Comparison of ENCODE assay signal across 8 cellular contexts in the genomic region with DNA sequence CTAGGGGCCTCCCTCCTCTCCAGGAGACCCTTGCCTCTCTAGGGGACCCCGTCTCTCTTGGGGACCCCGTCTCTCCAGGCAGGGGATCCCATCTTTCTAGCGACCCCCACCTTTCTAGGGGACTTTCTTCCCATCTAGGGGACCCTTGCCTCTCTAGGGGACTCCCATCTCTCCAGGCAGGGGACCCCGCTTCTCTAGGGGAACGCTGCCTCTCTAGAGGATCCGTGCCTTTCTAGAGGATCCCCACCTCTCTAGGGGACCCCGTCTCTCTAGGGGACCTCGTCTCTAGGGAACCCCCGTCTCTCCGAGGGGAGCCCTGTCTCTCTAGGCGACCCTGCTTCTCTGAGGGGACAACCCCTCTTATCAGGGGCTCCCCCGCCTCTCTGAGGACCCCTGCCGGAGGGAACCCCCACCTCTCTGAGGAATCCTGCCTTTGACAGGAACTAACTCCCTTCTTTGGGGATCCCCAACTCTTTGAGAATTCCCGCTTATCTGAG. TPM values are rescaled to one million over a fixed set of nuclear protein-coding genes. Genes with fewer than 3 reads are reported as not detected.
DNase-seq lines count a peak whose midpoint lies in the region; ATAC-seq and TF ChIP-seq lines count a peak whose summit lies in the region.

No MANE protein-coding gene starts in this region.

- no peaks in the 10 kb centered on the region for H3K9me3 ChIP-seq in smooth muscle cell (replicated peaks; ENCODE audit: low read depth)

- H4K20me1 ChIP-seq in GM23338 (replicated peaks; ENCODE audit: insufficient read depth): no peaks in the 10 kb centered on the region; the same call in 1 of the 2 replicates
- peaks cover 7% of the 10 kb centered on the region for H4K20me1 ChIP-seq in smooth muscle cell (ENCODE audit: low read depth)

- H3K27me3 ChIP-seq in GM23338 (ENCODE audit: insufficient read depth) (peaks cover 9% of the 10 kb centered on the region; the same call in 1 of the 2 replicates), smooth muscle cell (ENCODE audit: low read depth) (no peaks in the 10 kb centered on the region)

- H3K36me3 Mint-ChIP-seq in GM23338 (ENCODE audit: low read depth) (no peaks in the 10 kb centered on the region), WTC11 (0 out of 2 replicates have a peak, but pooled peaks cover 3% of the 10 kb centered on the region)

- H3K9me3 Mint-ChIP-seq in GM23338 (peaks cover 16% of the 10 kb centered on the region; the same call in 2 of the 3 replicates), WTC11 (no peaks in the 10 kb centered on the region)

- H3K36me3 ChIP-seq in GM23338 (ENCODE audit: insufficient read depth) (no peaks in the 10 kb centered on the region), smooth muscle cell (ENCODE audit: low read depth) (no peaks in the 10 kb centered on the region)

- H3K4me2 ChIP-seq in GM23338 (peak overlapping the region; percentile 99), smooth muscle cell (peak overlapping the region; percentile 99)

- WGBS in smooth muscle cell (ENCODE audit: low lambda C conversion rate): 23% methylated on average over 14 of the region's 14 CpGs

- TF ChIP-seq CTCF in GM23338 (conservative IDR thresholded peaks at IDR 0.05; ENCODE audit: low read depth in 2 of 2) (peak; percentile 36 to 43), WTC11 (IDR thresholded peaks at IDR 0.05) (no peak), foreskin fibroblast (IDR thresholded peaks at IDR 0.05; ENCODE audit: low read depth, low read length) (peak; percentile 23), smooth muscle cell (IDR thresholded peaks at IDR 0.05; ENCODE audit: borderline replicate concordance, insufficient read depth, poor library complexity, severe bottlenecking) (peak; percentile 4)

- CTCF ChIA-PET in WTC11 (lab: Charles Lee): no interaction called here

- H3F3A ChIP-seq in GM23338 (replicated peaks; ENCODE audit: low read depth) (peaks cover 7% of the 10 kb centered on the region), smooth muscle cell (ENCODE audit: low read depth) (peaks cover 4% of the 10 kb centered on the region)

- H3K4me1 ChIP-seq in GM23338 (ENCODE audit: insufficient read depth) (peaks cover 32% of the 10 kb centered on the region), smooth muscle cell (ENCODE audit: low read depth) (peaks cover 9% of the 10 kb centered on the region)

- H3K4me1 Mint-ChIP-seq in GM23338 (peaks cover 36% of the 10 kb centered on the region), WTC11 (peaks cover 37% of the 10 kb centered on the region)

- peak overlapping the region; percentile 81; the same call in 1 of the 2 replicates for H3K27ac Mint-ChIP-seq in GM23338
- peak overlapping the region; percentile 49 for H3K27ac Mint-ChIP-seq in WTC11

- H2AFZ ChIP-seq in GM23338 (peak overlapping the region; percentile 63), smooth muscle cell (ENCODE audit: low read depth) (no peak overlapping the region)

- H3K4me3 Mint-ChIP-seq in GM23338: peak overlapping the region; percentile 88
- H3K4me3 Mint-ChIP-seq in WTC11: peak overlapping the region; percentile 83

- H3K27ac ChIP-seq in GM23338 (ENCODE audit: low read depth) (peak overlapping the region; percentile 95), smooth muscle cell (ENCODE audit: low read depth) (peak overlapping the region; percentile 68)

- DNase-seq in GM23338 (ENCODE audit: low spot score) (peak; percentile 52), WTC11 (ENCODE audit: low spot score) (no peak), foreskin fibroblast (no peak), smooth muscle cell (lab: John Stamatoyannopoulos, UW; ENCODE audit: unreplicated experiment) (no peak), NOMO-1 treated with DMSO at 0.1 percent for 48 hours (lab: John Stamatoyannopoulos, UW; ENCODE audit: unreplicated experiment) (no peak), glomerular visceral epithelial cell (ENCODE audit: extremely low spot score) (no peak), OCI-M2 (lab: John Stamatoyannopoulos, UW; ENCODE audit: unreplicated experiment) (no peak)

- H3K9me2 ChIP-seq in GM23338 (ENCODE audit: insufficient read depth): 0 out of 2 replicates have a peak, but pooled peaks cover 7% of the 10 kb centered on the region

- POLR2A ChIA-PET in WTC11 (lab: Charles Lee): no interaction called here

- H3K79me2 ChIP-seq in GM23338 (replicated peaks; ENCODE audit: insufficient read depth) (peaks cover 58% of the 10 kb centered on the region), smooth muscle cell (ENCODE audit: low read depth) (peaks cover 55% of the 10 kb centered on the region)

- H3K4me3 ChIP-seq in GM23338: peak overlapping the region; percentile 95
- peak overlapping the region; percentile 77 to 94 for H3K4me3 ChIP-seq in foreskin fibroblast (ENCODE audit: low read depth in 1 of 2, low read length in 2 of 2)
- peak overlapping the region; percentile 85 for H3K4me3 ChIP-seq in smooth muscle cell

- H3K27me3 Mint-ChIP-seq in GM23338 (ENCODE audit: insufficient read depth, low read depth, poor library complexity): peaks cover 24% of the 10 kb centered on the region
- H3K27me3 Mint-ChIP-seq in WTC11 (ENCODE audit: low read depth): peaks cover 9% of the 10 kb centered on the region

- peak overlapping the region; percentile 96 for H3K9ac ChIP-seq in smooth muscle cell (ENCODE audit: low read depth)

- ATAC-seq in GM23338 (no peak), WTC11 (no peak), HG02852 (IDR thresholded peaks at IDR 0.05; ENCODE audit: unreplicated experiment) (no peak)

TF ChIP-seq in GM23338, 12 proteins besides CTCF, POLR2A, EP300 and RAD21:
- no peak for TF ChIP-seq STAT1 (IDR thresholded peaks at IDR 0.05; ENCODE audit: unreplicated experiment)
- no peak for TF ChIP-seq ZNF331 (CRISPR knock-in tag; IDR thresholded peaks at IDR 0.05; ENCODE audit: low read depth)
- TF ChIP-seq, protein P1, sequence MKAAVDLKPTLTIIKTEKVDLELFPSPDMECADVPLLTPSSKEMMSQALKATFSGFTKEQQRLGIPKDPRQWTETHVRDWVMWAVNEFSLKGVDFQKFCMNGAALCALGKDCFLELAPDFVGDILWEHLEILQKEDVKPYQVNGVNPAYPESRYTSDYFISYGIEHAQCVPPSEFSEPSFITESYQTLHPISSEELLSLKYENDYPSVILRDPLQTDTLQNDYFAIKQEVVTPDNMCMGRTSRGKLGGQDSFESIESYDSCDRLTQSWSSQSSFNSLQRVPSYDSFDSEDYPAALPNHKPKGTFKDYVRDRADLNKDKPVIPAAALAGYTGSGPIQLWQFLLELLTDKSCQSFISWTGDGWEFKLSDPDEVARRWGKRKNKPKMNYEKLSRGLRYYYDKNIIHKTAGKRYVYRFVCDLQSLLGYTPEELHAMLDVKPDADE (IDR thresholded peaks at IDR 0.05): no peak
- no peak for TF ChIP-seq CREB1 (CRISPR knock-in tag; IDR thresholded peaks at IDR 0.05; ENCODE audit: low read depth)

TF ChIP-seq in WTC11, 78 proteins besides CTCF, POLR2A, EP300 and RAD21:
- TF ChIP-seq, protein P2, sequence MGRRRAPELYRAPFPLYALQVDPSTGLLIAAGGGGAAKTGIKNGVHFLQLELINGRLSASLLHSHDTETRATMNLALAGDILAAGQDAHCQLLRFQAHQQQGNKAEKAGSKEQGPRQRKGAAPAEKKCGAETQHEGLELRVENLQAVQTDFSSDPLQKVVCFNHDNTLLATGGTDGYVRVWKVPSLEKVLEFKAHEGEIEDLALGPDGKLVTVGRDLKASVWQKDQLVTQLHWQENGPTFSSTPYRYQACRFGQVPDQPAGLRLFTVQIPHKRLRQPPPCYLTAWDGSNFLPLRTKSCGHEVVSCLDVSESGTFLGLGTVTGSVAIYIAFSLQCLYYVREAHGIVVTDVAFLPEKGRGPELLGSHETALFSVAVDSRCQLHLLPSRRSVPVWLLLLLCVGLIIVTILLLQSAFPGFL (CRISPR knock-in tag; IDR thresholded peaks at IDR 0.05; ENCODE audit: borderline replicate concordance): no peak
- TF ChIP-seq TCF7 (CRISPR knock-in tag; IDR thresholded peaks at IDR 0.05; ENCODE audit: low read depth): no peak
- TF ChIP-seq, protein P3, sequence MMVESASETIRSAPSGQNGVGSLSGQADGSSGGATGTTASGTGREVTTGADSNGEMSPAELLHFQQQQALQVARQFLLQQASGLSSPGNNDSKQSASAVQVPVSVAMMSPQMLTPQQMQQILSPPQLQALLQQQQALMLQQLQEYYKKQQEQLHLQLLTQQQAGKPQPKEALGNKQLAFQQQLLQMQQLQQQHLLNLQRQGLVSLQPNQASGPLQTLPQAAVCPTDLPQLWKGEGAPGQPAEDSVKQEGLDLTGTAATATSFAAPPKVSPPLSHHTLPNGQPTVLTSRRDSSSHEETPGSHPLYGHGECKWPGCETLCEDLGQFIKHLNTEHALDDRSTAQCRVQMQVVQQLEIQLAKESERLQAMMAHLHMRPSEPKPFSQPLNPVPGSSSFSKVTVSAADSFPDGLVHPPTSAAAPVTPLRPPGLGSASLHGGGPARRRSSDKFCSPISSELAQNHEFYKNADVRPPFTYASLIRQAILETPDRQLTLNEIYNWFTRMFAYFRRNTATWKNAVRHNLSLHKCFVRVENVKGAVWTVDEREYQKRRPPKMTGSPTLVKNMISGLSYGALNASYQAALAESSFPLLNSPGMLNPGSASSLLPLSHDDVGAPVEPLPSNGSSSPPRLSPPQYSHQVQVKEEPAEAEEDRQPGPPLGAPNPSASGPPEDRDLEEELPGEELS (CRISPR knock-in tag; IDR thresholded peaks at IDR 0.05): no peak

RNA-seq across cellular contexts. Expression of a gene that starts 19.1 kb away (rescaled TPM):
- total RNA-seq in GM23338 (2014; rRNA removed; shearing (Covaris generic)): 123 and 151 TPM in 2 replicates
- polyA plus RNA-seq in GM23338 (2016; fragmentation: Nextera tagmentation; extraction: Ambion mirVana): 40.0 and 49.2 TPM in 2 replicates
- 186 to 209 TPM (median 189 TPM) in 3 replicates for total RNA-seq in WTC11 (2021)
- total RNA-seq in smooth muscle cell: 26.8 and 27.1 TPM in 2 replicates
- 27.0 and 38.3 TPM in 2 replicates for polyA plus RNA-seq in smooth muscle cell
